Comparison of ENCODE assay signal across 9 cellular contexts in genomic region chr19:50478901-50479715, GRCh38. TPM values are rescaled to one million over a fixed set of nuclear protein-coding genes. Genes with fewer than 3 reads are reported as not detected.
DNase-seq lines count a peak whose midpoint lies in the region; ATAC-seq and TF ChIP-seq lines count a peak whose summit lies in the region.
"Had no signal": no experiment of that assay in that cellular context is flagged by ENCODE, and none has a peak within 500 bp of the region (broad histone marks: within the 10 kb centered on the region; RNA-seq: fewer than 3 reads in every experiment).

No MANE protein-coding gene starts in this region.

- peak; percentile 49 to 64 for DNase-seq in cardiac muscle cell (ENCODE audit: low read depth in 1 of 2, low spot score in 1 of 2)
- DNase-seq in cardiac septum (ENCODE audit: low spot score): no peak
- DNase-seq in NCI-H526 treated with DMSO at 0.1 percent for 48 hours (lab: John Stamatoyannopoulos, UW): peak; percentile 10
- peak; percentile 28 for DNase-seq in epithelial cell of esophagus (ENCODE audit: low read depth)
- DNase-seq in substantia nigra (lab: John Stamatoyannopoulos, UW): peak in 19 of 49 donors; percentile 7 to 48 (median 25)
- DNase-seq in HPDE6-E6E7 (ENCODE audit: extremely low spot score): no peak

- no peaks in the 10 kb centered on the region for H3K27me3 ChIP-seq in cardiac muscle cell

- H3K9me3 ChIP-seq in cardiac muscle cell (ENCODE audit: low read depth): no peaks in the 10 kb centered on the region

- intact Hi-C loops in cardiac septum (cut with DNase I): loop anchor here (5.0 kb wide), 1 partner anchor 102 kb away; the partner anchor contains the start of gene NR1H2

- peaks cover 7% of the 10 kb centered on the region for H3K36me3 ChIP-seq in cardiac muscle cell

- H3K27ac ChIP-seq in cardiac muscle cell (no peak overlapping the region), substantia nigra (ENCODE audit: low read depth, low read length, poor library complexity, severe bottlenecking) (peak overlapping the region; percentile 38)

- TF ChIP-seq CTCF in cardiac muscle cell (IDR thresholded peaks at IDR 0.05; ENCODE audit: low read depth, low read length) (peak; percentile 60), epithelial cell of esophagus (IDR thresholded peaks at IDR 0.05; ENCODE audit: insufficient read depth, low read depth, low read length, missing control alignments) (peak; percentile 51)

- peaks cover 4% of the 10 kb centered on the region for H3K4me1 ChIP-seq in cardiac muscle cell (ENCODE audit: low read depth)

- H3K4me3 ChIP-seq in cardiac muscle cell (no peak overlapping the region), epithelial cell of esophagus (ENCODE audit: low read length) (no peak overlapping the region)

- ATAC-seq in HG03520 (IDR thresholded peaks at IDR 0.05; ENCODE audit: unreplicated experiment) (no peak), HG03159 (IDR thresholded peaks at IDR 0.05; ENCODE audit: unreplicated experiment) (no peak)

RNA-seq across cellular contexts. Expression of gene GARIN5A, which starts 2.5 kb away (rescaled TPM):
- total RNA-seq in cardiac muscle cell (7.7 and 9.4 TPM in 2 replicates), cardiac septum (1.1 TPM)
- 4.8 and 9.3 TPM in 2 replicates for polyA plus RNA-seq in cardiac muscle cell

RNA-seq across cellular contexts. Expression of gene EMC10, which starts 2.8 kb away (rescaled TPM):
- 308 and 370 TPM in 2 replicates for total RNA-seq in cardiac muscle cell
- polyA plus RNA-seq in cardiac muscle cell: 280 and 382 TPM in 2 replicates
- total RNA-seq in cardiac septum: 106 TPM

RNA-seq across cellular contexts. Expression of gene JOSD2, which starts 31.9 kb away (rescaled TPM):
- total RNA-seq in cardiac muscle cell: 21.4 and 25.4 TPM in 2 replicates
- 29.5 and 44.8 TPM in 2 replicates for polyA plus RNA-seq in cardiac muscle cell
- 36.1 TPM for total RNA-seq in cardiac septum

RNA-seq across cellular contexts. Expression of gene ASPDH, which starts 34.6 kb away (rescaled TPM):
- total RNA-seq in cardiac muscle cell (not detected in 2 replicates), cardiac septum (not detected)
- not detected in 2 replicates for polyA plus RNA-seq in cardiac muscle cell
- total RNA-seq: myocyte had no signal

RNA-seq across cellular contexts. Expression of gene MYBPC2, which starts 46.4 kb away (rescaled TPM):
- total RNA-seq in cardiac muscle cell (0.04 and 0.18 TPM in 2 replicates), cardiac septum (not detected)
- 0.30 and 0.31 TPM in 2 replicates for polyA plus RNA-seq in cardiac muscle cell

Comparison
In these comparisons a context has a peak if more than half of its experiments do, and no peak if none do; other contexts are left out.
1. DNase-seq: peak in cardiac muscle cell (2 of 2), NCI-H526 treated with DMSO at 0.1 percent for 48 hours (single experiment) and epithelial cell of esophagus (single experiment); none in cardiac septum (single experiment) and HPDE6-E6E7 (single experiment).